Comparison of ENCODE assay signal across 19 cellular contexts in the genomic region with DNA sequence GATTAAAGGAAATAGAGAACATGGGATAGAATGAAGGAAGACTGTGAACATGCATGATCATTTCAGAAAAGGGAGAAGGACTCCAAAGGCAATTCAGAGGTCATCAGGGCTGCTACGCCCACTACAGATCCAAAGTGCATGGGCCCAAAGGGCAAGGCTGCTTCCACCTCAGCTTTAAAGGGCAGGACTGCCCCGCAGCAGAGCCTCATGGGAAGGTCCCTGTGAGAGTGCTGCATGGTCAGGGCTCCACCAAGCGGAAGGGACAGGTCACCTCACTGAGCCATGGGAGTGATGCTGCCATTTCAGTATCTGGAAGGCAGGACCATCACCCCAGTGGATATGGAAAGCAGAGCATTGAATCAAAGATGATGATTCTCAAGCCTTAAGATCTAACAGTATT. TPM values are rescaled to one million over a fixed set of nuclear protein-coding genes. Genes with fewer than 3 reads are reported as not detected.
DNase-seq lines count a peak whose midpoint lies in the region; ATAC-seq, FAIRE-seq and TF ChIP-seq lines count a peak whose summit lies in the region.
"Had no signal": no experiment of that assay in that cellular context is flagged by ENCODE, and none has a peak within 500 bp of the region (broad histone marks: within the 10 kb centered on the region; RNA-seq: fewer than 3 reads in every experiment).

No MANE protein-coding gene starts in this region.

- H4K20me1 ChIP-seq in K562 (replicated peaks; ENCODE audit: control insufficient read depth, insufficient read depth, low read length) (no peaks in the 10 kb centered on the region), HepG2 (ENCODE audit: insufficient read depth, low read length) (no peaks in the 10 kb centered on the region)

- intact Hi-C loops in K562 (cut with micrococcal nuclease), result no loop called here
- intact Hi-C loops in HepG2 (cut with micrococcal nuclease; ENCODE audit: unreplicated experiment), result no loop called here
- intact Hi-C loops in mucosa of descending colon (cut with DNase I, micrococcal nuclease), result no loop called here
- intact Hi-C loops in upper lobe of right lung (cut with DNase I), result no loop called here
- intact Hi-C loops in dorsolateral prefrontal cortex (cut with DNase I), result no loop called here

- CTCF ChIA-PET in K562 (lab: Yijun Ruan, JAX; ENCODE audit: low intra/inter-chr PET ratio) (no interaction called here), HepG2 (lab: Yijun Ruan, JAX; ENCODE audit: low intra/inter-chr PET ratio, low total read pairs) (no interaction called here)

- no peak for FAIRE-seq in K562 (lab: Jason Lieb, UNC)
- no peak for FAIRE-seq in HepG2 (lab: Jason Lieb, UNC)
- FAIRE-seq: GM12892, H1 had no signal

- POLR2A ChIA-PET in K562 (lab: Yijun Ruan, JAX), result no interaction called here
- POLR2A ChIA-PET in HepG2 (lab: Yijun Ruan, JAX), result no interaction called here

- peaks cover 3% of the 10 kb centered on the region; the same call in 2 of the 3 replicates for H3K79me2 ChIP-seq in K562 (ENCODE audit: control insufficient read depth, insufficient read depth, low read length)
- H3K79me2 ChIP-seq in HepG2 (ENCODE audit: insufficient read depth, low read length), result peaks cover 9% of the 10 kb centered on the region

- no peak for TF ChIP-seq EP300 in K562 (IDR thresholded peaks at IDR 0.05; ENCODE audit: low read length)
- no peak for TF ChIP-seq EP300 in HepG2 (IDR thresholded peaks at IDR 0.05; ENCODE audit: low read depth in 2 of 2, low read length in 2 of 2)
- TF ChIP-seq EP300 in HepG2 (CRISPR knock-in tag; IDR thresholded peaks at IDR 0.05; ENCODE audit: borderline replicate concordance), result no peak

- H3K27ac ChIP-seq in K562 (ENCODE audit: extremely low read depth, low read depth, low read length) (no peak overlapping the region), HepG2 (ENCODE audit: extremely low read length, insufficient read depth, low read length) (no peak overlapping the region), upper lobe of right lung (no peak overlapping the region), dorsolateral prefrontal cortex (no peak overlapping the region)
- H3K27ac ChIP-seq: GM23248 had no signal

- no TSS peak for BruUV-seq in K562 (replicated peaks; lab: Mats Ljungman, UMichigan)
- BruUV-seq in HepG2 (replicated peaks; lab: Mats Ljungman, UMichigan), result no TSS peak

- H3K9me1 ChIP-seq in K562 (ENCODE audit: control insufficient read depth, insufficient read depth, low read length), result no peaks in the 10 kb centered on the region

- no peaks in the 10 kb centered on the region for H3K27me3 ChIP-seq in K562 (ENCODE audit: control insufficient read depth in 2 of 2, insufficient read depth in 2 of 2, low read length in 2 of 2)
- no peaks in the 10 kb centered on the region for H3K27me3 ChIP-seq in HepG2 (ENCODE audit: control insufficient read depth in 1 of 2, insufficient read depth in 2 of 2, low read length in 2 of 2)
- no peaks in the 10 kb centered on the region for H3K27me3 ChIP-seq in upper lobe of right lung
- H3K27me3 ChIP-seq in dorsolateral prefrontal cortex, result no peaks in the 10 kb centered on the region

- H2AFZ ChIP-seq in K562 (ENCODE audit: low read depth, low read length) (no peak overlapping the region), HepG2 (ENCODE audit: low read length) (no peak overlapping the region)
- H2AFZ ChIP-seq: GM23248 had no signal

- TF ChIP-seq CTCF in K562 (IDR thresholded peaks at IDR 0.05 in 2 of 3, conservative IDR thresholded peaks at IDR 0.05 in 1 of 3; ENCODE audit: insufficient read depth in 2 of 3, low read depth in 1 of 3, low read length in 3 of 3) (no peak), HepG2 (CRISPR knock-in tag; IDR thresholded peaks at IDR 0.05) (no peak), mucosa of descending colon (IDR thresholded peaks at IDR 0.05) (no peak), upper lobe of right lung (IDR thresholded peaks at IDR 0.05) (no peak), dorsolateral prefrontal cortex (IDR thresholded peaks at IDR 0.05 in 54 of 56, conservative IDR thresholded peaks at IDR 0.05 in 2 of 56; ENCODE audit: low read depth in 1 of 56, partially characterized antibody in 56 of 56) (no peak)

- ATAC-seq in K562 (peak; percentile 29; the same call in 2 of the 3 replicates), HepG2 (peak; percentile 59), mucosa of descending colon (peak; percentile 32), upper lobe of right lung (peak; percentile 77), HG02852 (IDR thresholded peaks at IDR 0.05; ENCODE audit: unreplicated experiment) (no peak), HG03378 (IDR thresholded peaks at IDR 0.05; ENCODE audit: unreplicated experiment) (no peak)

- no peaks in the 10 kb centered on the region for H3K4me1 ChIP-seq in K562 (replicated peaks in 1 of 2; ENCODE audit: control insufficient read depth in 2 of 2, insufficient read depth in 2 of 2, low read length in 2 of 2)
- peaks cover 17% of the 10 kb centered on the region for H3K4me1 ChIP-seq in HepG2 (ENCODE audit: insufficient read depth, low read length)
- H3K4me1 ChIP-seq in mucosa of descending colon (ENCODE audit: low read depth), result no peaks in the 10 kb centered on the region
- no peaks in the 10 kb centered on the region for H3K4me1 ChIP-seq in upper lobe of right lung

- TF ChIP-seq POLR2A in K562 (conservative IDR thresholded peaks at IDR 0.05), result no peak
- no peak for TF ChIP-seq POLR2A in HepG2 (IDR thresholded peaks at IDR 0.05; ENCODE audit: insufficient read depth in 1 of 2, low read depth in 2 of 2, low read length in 2 of 2)

- H3K4me3 ChIP-seq in K562 (no peak overlapping the region), HepG2 (replicated peaks in 1 of 3; ENCODE audit: insufficient read depth in 1 of 3, low read depth in 2 of 3, low read length in 3 of 3) (no peak overlapping the region), mucosa of descending colon (no peak overlapping the region), upper lobe of right lung (no peak overlapping the region), dorsolateral prefrontal cortex (no peak overlapping the region)
- H3K4me3 ChIP-seq: GM23248 had no signal

- H3K9me3 ChIP-seq in K562 (replicated peaks; ENCODE audit: control insufficient read depth, insufficient read depth, low read depth, low read length) (no peaks in the 10 kb centered on the region), HepG2 (ENCODE audit: low read length) (peaks cover 9% of the 10 kb centered on the region), mucosa of descending colon (peaks cover 17% of the 10 kb centered on the region), upper lobe of right lung (peaks cover 5% of the 10 kb centered on the region)

- no peaks in the 10 kb centered on the region for H3K36me3 ChIP-seq in K562 (ENCODE audit: control insufficient read depth, insufficient read depth, low read length)
- no peaks in the 10 kb centered on the region for H3K36me3 ChIP-seq in HepG2 (replicated peaks in 1 of 2; ENCODE audit: control insufficient read depth in 1 of 2, insufficient read depth in 2 of 2, low read length in 2 of 2)
- no peaks in the 10 kb centered on the region for H3K36me3 ChIP-seq in mucosa of descending colon (ENCODE audit: low read depth)
- H3K36me3 ChIP-seq in upper lobe of right lung, result no peaks in the 10 kb centered on the region

- in situ Hi-C loops in K562 (cut with MboI), result no loop called here
- in situ Hi-C loops in HepG2 (cut with HindIII; ENCODE audit: extremely low pct_ligation_motif_present, low pct_unique_long_range_greater_than_20kb), result no loop called here

- no peak overlapping the region for H3K9ac ChIP-seq in K562 (ENCODE audit: insufficient read depth in 1 of 2, low read depth in 2 of 2, low read length in 2 of 2)
- H3K9ac ChIP-seq in HepG2 (ENCODE audit: insufficient read depth, low read depth, low read length), result no peak overlapping the region
- H3K9ac ChIP-seq: GM23248 had no signal

- WGBS in K562 (ENCODE audit: insufficient coverage, low coverage, missing lambda C conversion rate), result 0% methylated on average over 2 of the region's 3 CpGs
- 73% methylated on average over 1 of the region's 3 CpGs for WGBS in HepG2 (ENCODE audit: low lambda C conversion rate)

- TF ChIP-seq RAD21 in K562 (CRISPR knock-in tag; conservative IDR thresholded peaks at IDR 0.05 in 1 of 2, IDR thresholded peaks at IDR 0.05 in 1 of 2) (no peak), HepG2 (CRISPR knock-in tag; IDR thresholded peaks at IDR 0.05) (no peak)

- no peak overlapping the region for H3K4me2 ChIP-seq in K562 (ENCODE audit: insufficient read depth, low read length)
- no peak overlapping the region for H3K4me2 ChIP-seq in HepG2 (ENCODE audit: low read depth, low read length)

- DNase-seq in K562 (ENCODE audit: extremely low read depth in 1 of 4, low spot score in 3 of 4) (no peak), HepG2 (ENCODE audit: low spot score) (no peak), mucosa of descending colon (no peak), upper lobe of right lung (no peak), OCI-M1 (lab: John Stamatoyannopoulos, UW) (no peak), dorsolateral prefrontal cortex (no peak)
- DNase-seq: Calu3; CD4-positive, alpha-beta memory T cell; COR-L47; DMS53; DMS79 treated with DMSO at 0.1 percent for 48 hours; GF-D8; GM23248; H7; HCEC 1CT had no signal

RNA-seq across cellular contexts. Expression of a gene that starts 23.2 kb away (rescaled TPM):
- total RNA-seq in K562 (2011; cell fraction: chromatin; rRNA removed; ENCODE audit: low replicate concordance), result 25.8 and 55.1 TPM in 2 replicates
- 9.5 and 12.5 TPM in 2 replicates for total RNA-seq in K562 (2011; cell fraction: nucleolus; rRNA removed)
- 21.5 and 32.2 TPM in 2 replicates for total RNA-seq in K562 (2011; cell fraction: nucleoplasm; rRNA removed)
- total RNA-seq in K562 (2014; rRNA removed) (8.3 TPM in 2 replicates), K562 (2014; rRNA removed; fragmentation: Illumina TruSeq; extraction: Trizol) (17.0 and 19.1 TPM in 2 replicates), K562 (2015; rRNA removed; fragmentation: Illumina TruSeq; extraction: Trizol) (18.2 and 21.4 TPM in 2 replicates), K562 (2021) (13.5 TPM in 2 replicates), HepG2 (2016; rRNA removed; fragmentation: Illumina TruSeq; extraction: Trizol) (39.3 and 61.0 TPM in 2 replicates), mucosa of descending colon (10 to 100 TPM; 46.6 to 63.6 (median 47.3) TPM), upper lobe of right lung (59.0 TPM), dorsolateral prefrontal cortex (10 to 100 TPM; 37.4 to 60.1 (median 50.2) TPM)
- polyA plus RNA-seq in K562 (2011; rRNA removed) (18.9 and 22.0 TPM in 2 replicates), K562 (2014; fragmentation: Illumina TruSeq; extraction: Trizol) (12.6 and 16.7 TPM in 2 replicates), K562 (2014; fragmentation: Nextera tagmentation; extraction: Ambion mirVana) (1 to 10 TPM; 4.1 to 5.9 TPM), K562 (2014; rRNA removed) (10.4 and 11.2 TPM in 2 replicates), HepG2 (2011; rRNA removed) (31.8 and 36.7 TPM in 2 replicates)
- polyA plus RNA-seq in K562 (2011; cell fraction: cytosol; rRNA removed), result 7.2 and 12.3 TPM in 2 replicates
- 17.2 and 24.4 TPM in 2 replicates for polyA plus RNA-seq in K562 (2011; cell fraction: nucleus; rRNA removed)
- polyA plus RNA-seq in K562 (2012), result 9.7 and 17.6 TPM in 2 replicates
- 44.8 and 45.6 TPM in 2 replicates for polyA minus RNA-seq in K562 (2011; rRNA and poly(A)+ RNA removed)
- polyA minus RNA-seq in K562 (2011; cell fraction: cytosol; rRNA and poly(A)+ RNA removed), result 9.2 and 11.3 TPM in 2 replicates
- 15.2 and 27.9 TPM in 2 replicates for polyA minus RNA-seq in K562 (2011; cell fraction: nucleus; rRNA and poly(A)+ RNA removed)
- total RNA-seq in HepG2 (2016; cell fraction: cytosol; rRNA removed; fragmentation: Illumina TruSeq; extraction: Trizol; ENCODE audit: low read depth), result 7.8 and 9.7 TPM in 2 replicates
- total RNA-seq in HepG2 (2016; cell fraction: insoluble cytoplasmic fraction; rRNA removed; fragmentation: Illumina TruSeq; extraction: Trizol), result 38.3 and 56.1 TPM in 2 replicates
- total RNA-seq in HepG2 (2016; cell fraction: membrane; rRNA removed; fragmentation: Illumina TruSeq; extraction: Trizol), result 15.7 and 18.0 TPM in 2 replicates
- total RNA-seq in HepG2 (2016; cell fraction: nucleus; rRNA removed; fragmentation: Illumina TruSeq; extraction: Trizol), result 45.5 and 47.5 TPM in 2 replicates
- polyA plus RNA-seq in HepG2 (2011; cell fraction: cytosol; rRNA removed), result 16.5 and 24.3 TPM in 2 replicates
- polyA plus RNA-seq in HepG2 (2011; cell fraction: nucleus; rRNA removed), result 21.7 and 24.6 TPM in 2 replicates
- 20.5 and 23.5 TPM in 2 replicates for polyA plus RNA-seq in HepG2 (2012)
- polyA plus RNA-seq in HepG2 (2016; cell fraction: cytosol; fragmentation: Illumina TruSeq; extraction: Trizol; ENCODE audit: low read depth), result 0.87 and 1.1 TPM in 2 replicates
- 38.9 and 40.1 TPM in 2 replicates for polyA plus RNA-seq in HepG2 (2016; cell fraction: insoluble cytoplasmic fraction; fragmentation: Illumina TruSeq; extraction: Trizol; ENCODE audit: low read depth)
- 5.3 and 6.2 TPM in 2 replicates for polyA plus RNA-seq in HepG2 (2016; cell fraction: membrane; fragmentation: Illumina TruSeq; extraction: Trizol; ENCODE audit: low read depth)
- 44.7 and 50.0 TPM in 2 replicates for polyA plus RNA-seq in HepG2 (2016; cell fraction: nucleus; fragmentation: Illumina TruSeq; extraction: Trizol; ENCODE audit: insufficient read depth, low read depth)
- 119 and 137 TPM in 2 replicates for polyA minus RNA-seq in HepG2 (2011; rRNA and poly(A)+ RNA removed; ENCODE audit: low replicate concordance)
- polyA minus RNA-seq in HepG2 (2011; cell fraction: cytosol; rRNA and poly(A)+ RNA removed), result 33.8 and 40.5 TPM in 2 replicates
- 75.2 and 87.5 TPM in 2 replicates for polyA minus RNA-seq in HepG2 (2011; cell fraction: nucleus; rRNA and poly(A)+ RNA removed)

Comparison
In these comparisons a context has a peak if more than half of its experiments do, and no peak if none do; other contexts are left out.
1. ATAC-seq: peak in K562 (single experiment), HepG2 (single experiment), mucosa of descending colon (single experiment) and upper lobe of right lung (single experiment); none in HG02852 (single experiment) and HG03378 (single experiment).